ENCODE assay signal across 13 cellular contexts in genomic region chr2:38997784-38998183, GRCh38.
DNase-seq lines count a peak whose midpoint lies in the region; ATAC-seq and TF ChIP-seq lines count a peak whose summit lies in the region.
"Had no signal": no experiment of that assay in that cellular context is flagged by ENCODE, and none has a peak within 500 bp of the region (broad histone marks: within the 10 kb centered on the region; RNA-seq: fewer than 3 reads in every experiment).

No MANE protein-coding gene starts in this region.

- peaks cover 3% of the 10 kb centered on the region; the same call in 1 of the 2 replicates for H3K9me2 ChIP-seq in GM23338 (ENCODE audit: insufficient read depth)

- ATAC-seq in GM23338 = no peak
- ATAC-seq in natural killer cell = no peak

- H3K27ac ChIP-seq in GM23338 (ENCODE audit: low read depth) (no peak overlapping the region), RWPE1 (no peak overlapping the region)
- H3K27ac ChIP-seq: WERI-Rb-1 had no signal

- no peak overlapping the region for H2AFZ ChIP-seq in GM23338

- H3K27me3 Mint-ChIP-seq in GM23338 (ENCODE audit: insufficient read depth, low read depth, poor library complexity) = no peaks in the 10 kb centered on the region
- no peaks in the 10 kb centered on the region for H3K27me3 Mint-ChIP-seq in natural killer cell (ENCODE audit: low read depth in 2 of 2)
- H3K27me3 Mint-ChIP-seq: activated naive CD4-positive, alpha-beta T cell treated with anti-CD3 and anti-CD28 coated beads, Interleukin-2, amount 50 U/mL, for 24 hours had no signal

- no peak overlapping the region; the same call in 1 of the 2 replicates for H3K27ac Mint-ChIP-seq in GM23338
- H3K27ac Mint-ChIP-seq in natural killer cell = no peak overlapping the region
- H3K27ac Mint-ChIP-seq: activated naive CD4-positive, alpha-beta T cell treated with anti-CD3 and anti-CD28 coated beads, Interleukin-2, amount 50 U/mL, for 24 hours had no signal

- peaks cover 21% of the 10 kb centered on the region for H3K4me1 ChIP-seq in GM23338 (ENCODE audit: insufficient read depth)

- no peaks in the 10 kb centered on the region for H4K20me1 ChIP-seq in GM23338 (replicated peaks; ENCODE audit: insufficient read depth)

- H3K4me2 ChIP-seq in GM23338 = peak overlapping the region; percentile 63

- POLR2A ChIA-PET in RWPE1 (lab: Yijun Ruan, JAX; ENCODE audit: low non-redundant PET) = no interaction called here

- H3K36me3 Mint-ChIP-seq in GM23338 (ENCODE audit: low read depth) (peaks cover 34% of the 10 kb centered on the region; the same call in 2 of the 3 replicates), natural killer cell (peaks cover 9% of the 10 kb centered on the region)

- peaks cover 19% of the 10 kb centered on the region for H3K36me3 ChIP-seq in GM23338 (ENCODE audit: insufficient read depth)

- intact Hi-C loops in natural killer cell (cut with micrococcal nuclease) = no loop called here

- H3K4me3 ChIP-seq in GM23338 (peak overlapping the region; percentile 15), fibroblast of mammary gland (ENCODE audit: control insufficient read depth, low read depth, low read length) (no peak overlapping the region)

- no peak for DNase-seq in GM23338 (ENCODE audit: low spot score)
- peak; percentile 6 for DNase-seq in RWPE1 (ENCODE audit: low spot score)
- DNase-seq in fibroblast of mammary gland (ENCODE audit: low read depth) = peak; percentile 98
- peak; percentile 43 for DNase-seq in renal cortical epithelial cell (ENCODE audit: low read depth)
- no peak for DNase-seq in natural killer cell
- no peak for DNase-seq in NCI-H82 (lab: John Stamatoyannopoulos, UW)
- no peak for DNase-seq in DMS153 treated with DMSO at 0.1 percent for 48 hours (lab: John Stamatoyannopoulos, UW; ENCODE audit: unreplicated experiment)
- DNase-seq in KG1 (lab: John Stamatoyannopoulos, UW) = no peak
- DNase-seq: head of caudate nucleus, NCI-H446, nucleus accumbens, WERI-Rb-1 had no signal

- peaks cover 11% of the 10 kb centered on the region for H3K4me1 Mint-ChIP-seq in GM23338
- peaks cover 0 to 10% of the 10 kb centered on the region in 2 donors for H3K4me1 Mint-ChIP-seq in natural killer cell

- H3F3A ChIP-seq in GM23338 (replicated peaks; ENCODE audit: low read depth) = no peaks in the 10 kb centered on the region; the same call in 1 of the 2 replicates

- TF ChIP-seq CTCF in GM23338 (conservative IDR thresholded peaks at IDR 0.05; ENCODE audit: low read depth in 2 of 2) (no peak), RWPE1 (conservative IDR thresholded peaks at IDR 0.05; ENCODE audit: low read depth) (no peak), fibroblast of mammary gland (conservative IDR thresholded peaks at IDR 0.05; ENCODE audit: control insufficient read depth, insufficient read depth, low read depth, low read length) (no peak), natural killer cell (IDR thresholded peaks at IDR 0.05) (no peak)

- H3K4me3 Mint-ChIP-seq in GM23338 = no peak overlapping the region
- no peak overlapping the region for H3K4me3 Mint-ChIP-seq in natural killer cell
- H3K4me3 Mint-ChIP-seq: activated naive CD4-positive, alpha-beta T cell treated with anti-CD3 and anti-CD28 coated beads, Interleukin-2, amount 50 U/mL, for 24 hours had no signal

- CTCF ChIA-PET in RWPE1 (lab: Yijun Ruan, JAX) = no interaction called here

- H3K27me3 ChIP-seq in GM23338 (ENCODE audit: insufficient read depth) = no peaks in the 10 kb centered on the region

- H3K79me2 ChIP-seq in GM23338 (replicated peaks; ENCODE audit: insufficient read depth) = no peaks in the 10 kb centered on the region

- H3K9me3 Mint-ChIP-seq in GM23338 = no peaks in the 10 kb centered on the region
- no peaks in the 10 kb centered on the region for H3K9me3 Mint-ChIP-seq in natural killer cell
- H3K9me3 Mint-ChIP-seq: activated naive CD4-positive, alpha-beta T cell treated with anti-CD3 and anti-CD28 coated beads, Interleukin-2, amount 50 U/mL, for 24 hours had no signal

TF ChIP-seq in GM23338, 12 proteins besides CTCF, POLR2A, EP300 and RAD21 (continues in another document):
- TF ChIP-seq ETS1 (IDR thresholded peaks at IDR 0.05) = no peak
- no peak for TF ChIP-seq ZNF462 (CRISPR knock-in tag; IDR thresholded peaks at IDR 0.05)
- no peak for TF ChIP-seq ZNF114 (CRISPR knock-in tag; IDR thresholded peaks at IDR 0.05)

Comparison
In these comparisons a context has a peak if more than half of its experiments do, and no peak if none do; other contexts are left out.
1. DNase-seq: peak in RWPE1 (single experiment), fibroblast of mammary gland (single experiment) and renal cortical epithelial cell (single experiment); none in GM23338 (single experiment), natural killer cell (single experiment), NCI-H82 (single experiment), DMS153 treated with DMSO at 0.1 percent for 48 hours (single experiment) and KG1 (single experiment).